Comparison of ENCODE assay signal across 18 cellular contexts in the genomic region with DNA sequence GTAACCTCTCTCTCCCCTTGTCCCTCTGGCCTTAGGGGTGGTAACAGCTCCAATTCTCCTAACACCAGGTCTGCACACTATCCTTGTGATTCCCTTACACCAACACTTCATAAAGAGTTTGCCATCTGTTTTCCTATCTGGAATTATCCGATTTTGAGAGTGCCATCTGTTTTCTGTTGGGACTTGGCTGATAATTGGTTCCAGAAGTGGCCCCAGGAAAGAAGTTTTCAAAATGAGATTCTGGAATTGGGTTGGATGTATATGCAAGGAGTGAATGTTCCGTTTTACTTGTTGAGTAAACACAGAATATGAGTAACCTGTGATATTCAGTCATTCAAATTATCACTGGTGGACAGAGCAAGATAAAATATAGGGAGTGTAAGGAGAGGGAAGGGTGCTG.
DNase-seq lines count a peak whose midpoint lies in the region; ATAC-seq and TF ChIP-seq lines count a peak whose summit lies in the region.
"Had no signal": no experiment of that assay in that cellular context is flagged by ENCODE, and none has a peak within 500 bp of the region (broad histone marks: within the 10 kb centered on the region; RNA-seq: fewer than 3 reads in every experiment).

No MANE protein-coding gene starts in this region.

- H3K9ac ChIP-seq in adipocyte (ENCODE audit: low read length) (no peak overlapping the region), neural progenitor cell (no peak overlapping the region)

- peak; percentile 77 for DNase-seq in DMS 273 treated with DMSO at 0.1 percent for 48 hours (lab: John Stamatoyannopoulos, UW)
- DNase-seq in NCI-H82 (lab: John Stamatoyannopoulos, UW), result peak; percentile 93
- DNase-seq in adipocyte (ENCODE audit: low read depth), result peak; percentile 33
- no peak for DNase-seq in neural progenitor cell (ENCODE audit: low spot score)
- no peak for DNase-seq in transverse colon
- DNase-seq in testis, result no peak
- DNase-seq: AML-193; Caco-2; CD4-positive, CD25-positive, alpha-beta regulatory T cell; DMS53; GOT3; MG63; NCI-H1092; NCI-H1694; NCI-H2107; PC-9 had no signal

- no peak overlapping the region for H3K4me2 ChIP-seq in neural progenitor cell
- H3K4me2 ChIP-seq: PC-9 had no signal

- H3K4me3 ChIP-seq in adipocyte (ENCODE audit: low read length) (no peak overlapping the region), neural progenitor cell (no peak overlapping the region), transverse colon (no peak overlapping the region), testis (no peak overlapping the region)
- H3K4me3 ChIP-seq: MG63, PC-9 had no signal

- no peaks in the 10 kb centered on the region for H3K36me3 ChIP-seq in adipocyte (ENCODE audit: control insufficient read depth, insufficient read depth, low read length, severe bottlenecking)
- H3K36me3 ChIP-seq in neural progenitor cell, result no peaks in the 10 kb centered on the region
- no peaks in the 10 kb centered on the region for H3K36me3 ChIP-seq in transverse colon
- H3K36me3 ChIP-seq in testis (ENCODE audit: low read depth, missing control alignments), result no peaks in the 10 kb centered on the region
- H3K36me3 ChIP-seq: MG63 had no signal

- intact Hi-C loops in transverse colon (cut with DNase I; ENCODE audit: low total_unique reads) (no loop called here), testis (cut with DNase I; ENCODE audit: low total_unique reads) (no loop called here)

- no peak for TF ChIP-seq POLR2A in transverse colon (IDR thresholded peaks at IDR 0.05)
- TF ChIP-seq POLR2A in testis (IDR thresholded peaks at IDR 0.05), result no peak

- H3K4me1 ChIP-seq in adipocyte (ENCODE audit: control insufficient read depth, insufficient read depth, low read length), result peaks cover 10% of the 10 kb centered on the region
- no peaks in the 10 kb centered on the region for H3K4me1 ChIP-seq in neural progenitor cell
- no peaks in the 10 kb centered on the region for H3K4me1 ChIP-seq in transverse colon
- no peaks in the 10 kb centered on the region for H3K4me1 ChIP-seq in testis
- H3K4me1 ChIP-seq: Caco-2 had no signal

- H3K79me2 ChIP-seq in neural progenitor cell (ENCODE audit: low read depth), result no peaks in the 10 kb centered on the region

- TF ChIP-seq CTCF in neural progenitor cell (IDR thresholded peaks at IDR 0.05), result no peak
- TF ChIP-seq CTCF in transverse colon (IDR thresholded peaks at IDR 0.05), result no peak
- no peak for TF ChIP-seq CTCF in testis (IDR thresholded peaks at IDR 0.05)

- no peak overlapping the region for H3K4me3 Mint-ChIP-seq in neural progenitor cell
- H3K4me3 Mint-ChIP-seq: CD4-positive, CD25-positive, alpha-beta regulatory T cell had no signal

- no peaks in the 10 kb centered on the region for H3K36me3 Mint-ChIP-seq in neural progenitor cell
- H3K36me3 Mint-ChIP-seq: CD4-positive, CD25-positive, alpha-beta regulatory T cell had no signal

- H3K27me3 Mint-ChIP-seq in neural progenitor cell (ENCODE audit: insufficient read depth, low read depth), result no peaks in the 10 kb centered on the region

- H3K27ac ChIP-seq in neural progenitor cell, result no peak overlapping the region
- H3K27ac ChIP-seq in transverse colon, result no peak overlapping the region
- no peak overlapping the region for H3K27ac ChIP-seq in testis
- H3K27ac ChIP-seq: PC-9 had no signal

- H4K20me1 ChIP-seq in neural progenitor cell (ENCODE audit: low read depth), result no peaks in the 10 kb centered on the region

- H3K4me1 Mint-ChIP-seq in neural progenitor cell, result no peaks in the 10 kb centered on the region
- H3K4me1 Mint-ChIP-seq: CD4-positive, CD25-positive, alpha-beta regulatory T cell had no signal

- no peaks in the 10 kb centered on the region for H3K9me3 ChIP-seq in adipocyte (ENCODE audit: control insufficient read depth, low read length)
- no peaks in the 10 kb centered on the region for H3K9me3 ChIP-seq in neural progenitor cell (ENCODE audit: low read depth)
- no peaks in the 10 kb centered on the region for H3K9me3 ChIP-seq in transverse colon
- H3K9me3 ChIP-seq in testis, result no peaks in the 10 kb centered on the region
- H3K9me3 ChIP-seq: Caco-2, MG63 had no signal

- H3F3A ChIP-seq in neural progenitor cell (ENCODE audit: low read depth), result no peaks in the 10 kb centered on the region

- H3K27me3 ChIP-seq in adipocyte (replicated peaks; ENCODE audit: control insufficient read depth, insufficient read depth, low read length) (no peaks in the 10 kb centered on the region), neural progenitor cell (no peaks in the 10 kb centered on the region), transverse colon (no peaks in the 10 kb centered on the region), testis (no peaks in the 10 kb centered on the region)
- H3K27me3 ChIP-seq: MG63 had no signal

- TF ChIP-seq EP300 in transverse colon (IDR thresholded peaks at IDR 0.05; ENCODE audit: low read depth), result no peak

- in situ Hi-C loops in transverse colon (cut with MboI; ENCODE audit: low pct_ligation_motif_present in 1 of 4, low pct_unique_long_range_greater_than_20kb in 1 of 4, low sequenced_read_pairs in 3 of 4), result no loop called here

- WGBS in transverse colon (ENCODE audit: low coverage in 1 of 2), 2 donors, result 73 to 85% methylated on average over 2 of the region's 2 CpGs
- 90 to 92% methylated on average over 2 of the region's 2 CpGs for WGBS in testis, 2 donors

- ATAC-seq in HG02840 (IDR thresholded peaks at IDR 0.05; ENCODE audit: low FRiP score, unreplicated experiment) (no peak), GM19452 (IDR thresholded peaks at IDR 0.05; ENCODE audit: unreplicated experiment) (no peak)

- peak overlapping the region; percentile 48 for H2AFZ ChIP-seq in neural progenitor cell (replicated peaks)
- H2AFZ ChIP-seq: PC-9 had no signal

- H3K9me3 Mint-ChIP-seq in neural progenitor cell, result peaks cover 5% of the 10 kb centered on the region

- no peak overlapping the region for H3K27ac Mint-ChIP-seq in neural progenitor cell
- H3K27ac Mint-ChIP-seq: CD4-positive, CD25-positive, alpha-beta regulatory T cell had no signal

Comparison
In these comparisons a context has a peak if more than half of its experiments do, and no peak if none do; other contexts are left out.
1. DNase-seq: peak in DMS 273 treated with DMSO at 0.1 percent for 48 hours (single experiment), NCI-H82 (single experiment) and adipocyte (single experiment); none in neural progenitor cell (single experiment), transverse colon (single experiment) and testis (single experiment).